In the genomic region with DNA sequence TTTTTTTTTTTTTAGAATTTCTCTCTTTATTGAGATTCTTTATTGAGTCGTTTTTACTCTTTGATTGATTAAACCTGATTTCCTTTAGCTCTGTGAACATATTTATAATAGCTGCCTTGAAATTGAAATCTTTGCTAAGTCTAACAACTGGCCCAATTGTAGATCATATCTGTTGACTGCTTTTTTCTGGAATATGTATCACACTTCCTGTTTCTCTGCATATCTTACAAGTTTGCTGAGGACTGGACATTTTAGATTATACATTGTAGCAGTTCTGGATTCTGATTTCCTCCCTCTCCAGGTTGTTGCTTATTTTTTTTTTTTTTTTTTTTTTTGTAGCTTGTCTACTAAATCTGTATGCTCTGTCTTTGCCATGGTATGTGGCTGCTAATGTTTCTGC, we compare ENCODE assay signal across 36 cellular contexts.
"Had no signal": no experiment of that assay in that cellular context is flagged by ENCODE, and none has a peak within 500 bp of the region (broad histone marks: within the 10 kb centered on the region; RNA-seq: fewer than 3 reads in every experiment).

No MANE protein-coding gene starts in this region.

- H3K27ac Mint-ChIP-seq: activated CD4-positive, alpha-beta T cell treated with anti-CD3 and anti-CD28 coated beads for 36 hours; activated CD4-positive, alpha-beta T cell treated with anti-CD3 and anti-CD28 coated beads, Interleukin-2, amount 10 ng/mL, durations not matched to agents 7 days and 5 days; activated CD8-positive, alpha-beta T cell treated with anti-CD3 and anti-CD28 coated beads, Interleukin-2, amount 10 ng/mL, durations not matched to agents 7 days and 5 days; activated naive CD4-positive, alpha-beta T cell treated with anti-CD3 and anti-CD28 coated beads, Interleukin-2, amount 10 ng/mL, durations not matched to agents 7 days and 5 days; activated naive CD8-positive, alpha-beta T cell; activated naive CD8-positive, alpha-beta T cell treated with anti-CD3 and anti-CD28 coated beads, Interleukin-2, amount 50 U/mL, for 24 hours; brain; T-cell; WTC11 had no signal

- ATAC-seq: activated CD4-positive, alpha-beta T cell treated with anti-CD3 and anti-CD28 coated beads for 36 hours; activated CD4-positive, CD25-positive, alpha-beta regulatory T cell treated with anti-CD3 and anti-CD28 coated beads, Interleukin-2, amount 50 U/mL, for 24 hours; activated CD8-positive, alpha-beta T cell treated with anti-CD3 and anti-CD28 coated beads, Interleukin-2, amount 10 ng/mL, durations not matched to agents 7 days and 5 days; activated naive CD8-positive, alpha-beta T cell treated with anti-CD3 and anti-CD28 coated beads, Interleukin-2, amount 50 U/mL, for 24 hours; Right ventricle myocardium inferior; SK-N-SH treated with all-trans-retinoic acid at 6 μM for 48 hours; T-cell; WTC11 had no signal

- H2AFZ ChIP-seq: PC-9 had no signal

- H3K4me3 ChIP-seq: MG63, PC-9 had no signal

- DNase-seq: activated CD4-positive, alpha-beta T cell treated with anti-CD3 and anti-CD28 coated beads for 36 hours; activated CD4-positive, alpha-beta T cell treated with anti-CD3 and anti-CD28 coated beads, Interleukin-2, amount 10 ng/mL, durations not matched to agents 7 days and 5 days; activated CD4-positive, alpha-beta T cell treated with anti-CD3 and anti-CD28 coated beads, Interleukin-2, amount 50 U/mL, for 48 hours; activated CD8-positive, alpha-beta memory T cell treated with anti-CD3 and anti-CD28 coated beads, Interleukin-2, amount 50 U/mL, for 4 hours; activated CD8-positive, alpha-beta T cell treated with anti-CD3 and anti-CD28 coated beads, Interleukin-2, amount 10 ng/mL, durations not matched to agents 7 days and 5 days; activated effector memory CD4-positive, alpha-beta T cell treated with Interleukin-2 at 50 U/mL for 16 hours; activated naive CD4-positive, alpha-beta T cell treated with anti-CD3 and anti-CD28 coated beads, Interleukin-2, amount 10 ng/mL, durations not matched to agents 7 days and 5 days; activated naive CD8-positive, alpha-beta T cell treated with anti-CD3 and anti-CD28 coated beads, Interleukin-2, amount 50 U/mL, for 24 hours; activated T-cell treated with anti-CD3 and anti-CD28 coated beads, Interleukin-2, amount 50 U/mL, for 48 hours; anterior cingulate cortex; caudate nucleus; Kasumi-1; KG1; MG63; NCI-H1048; NCI-H1105 treated with DMSO at 0.1 percent for 48 hours; NCI-H1436; NCI-H1694; NCI-H1930; NCI-H2081 treated with DMSO at 0.1 percent for 48 hours; NCI-H345; NCI-H524 treated with DMSO at 0.1 percent for 48 hours; PC-9; SIG-M5; T-cell; T-helper 2 cell; T-helper 9 cell had no signal

- H3K27me3 ChIP-seq: MG63 had no signal

- H3K9me3 ChIP-seq: MG63 had no signal

- H3K27me3 Mint-ChIP-seq: activated CD4-positive, alpha-beta T cell treated with anti-CD3 and anti-CD28 coated beads for 36 hours; brain had no signal

- H3K36me3 Mint-ChIP-seq: activated naive CD4-positive, alpha-beta T cell treated with anti-CD3 and anti-CD28 coated beads, Interleukin-2, amount 10 ng/mL, durations not matched to agents 7 days and 5 days; T-cell had no signal

- H3K36me3 ChIP-seq: MG63 had no signal

- FAIRE-seq: bronchial epithelial cell, RCC 7860 had no signal

- H3K27ac ChIP-seq: PC-9, RWPE1 had no signal

- H3K4me3 Mint-ChIP-seq: activated CD4-positive, alpha-beta T cell treated with anti-CD3 and anti-CD28 coated beads for 36 hours; activated CD4-positive, alpha-beta T cell treated with anti-CD3 and anti-CD28 coated beads, Interleukin-2, amount 10 ng/mL, durations not matched to agents 7 days and 5 days; activated CD8-positive, alpha-beta T cell treated with anti-CD3 and anti-CD28 coated beads, Interleukin-2, amount 10 ng/mL, durations not matched to agents 7 days and 5 days; activated naive CD4-positive, alpha-beta T cell treated with anti-CD3 and anti-CD28 coated beads, Interleukin-2, amount 10 ng/mL, durations not matched to agents 7 days and 5 days; activated naive CD8-positive, alpha-beta T cell; activated naive CD8-positive, alpha-beta T cell treated with anti-CD3 and anti-CD28 coated beads, Interleukin-2, amount 50 U/mL, for 24 hours; brain; T-cell; WTC11 had no signal

- H3K4me2 ChIP-seq: PC-9 had no signal
